Comparison of ENCODE assay signal across 23 cellular contexts in genomic region chr9:5113994-5114748, GRCh38.
DNase-seq lines count a peak whose midpoint lies in the region; ATAC-seq, FAIRE-seq and TF ChIP-seq lines count a peak whose summit lies in the region.
"Had no signal": no experiment of that assay in that cellular context is flagged by ENCODE, and none has a peak within 500 bp of the region (broad histone marks: within the 10 kb centered on the region; RNA-seq: fewer than 3 reads in every experiment).

No MANE protein-coding gene starts in this region.

- no peak overlapping the region for H3K4me2 ChIP-seq in GM12878 (ENCODE audit: control insufficient read depth, insufficient read depth)
- H3K4me2 ChIP-seq: A549 had no signal

- TF ChIP-seq EP300 in GM12878 (IDR thresholded peaks at IDR 0.05; ENCODE audit: borderline replicate concordance in 1 of 2, control insufficient read depth in 1 of 2, low read depth in 2 of 2, low read length in 2 of 2) (no peak), upper lobe of left lung (IDR thresholded peaks at IDR 0.05) (no peak)

- POLR2A ChIA-PET in GM12878 (lab: Charles Lee), result no interaction called here

- H3K4me1 ChIP-seq in GM12878 (ENCODE audit: control insufficient read depth, insufficient read depth, low read length) (no peaks in the 10 kb centered on the region), kidney (ENCODE audit: control insufficient read depth in 1 of 2, insufficient read depth in 1 of 2, low read depth in 1 of 2, low read length in 2 of 2) (no peaks in the 10 kb centered on the region), upper lobe of left lung (no peaks in the 10 kb centered on the region)
- H3K4me1 ChIP-seq: A549 had no signal

- intact Hi-C loops in Right ventricle myocardium superior (cut with DNase I), result no loop called here
- intact Hi-C loops in left ventricle myocardium superior (cut with micrococcal nuclease), result no loop called here
- intact Hi-C loops in GM12878 (cut with micrococcal nuclease; ENCODE audit: unreplicated experiment), result no loop called here
- intact Hi-C loops in kidney (cut with DNase I), result no loop called here

- no TSS peak for BruUV-seq in GM12878 (replicated peaks; lab: Mats Ljungman, UMichigan)

- no peak overlapping the region for H3K27ac ChIP-seq in GM12878 (ENCODE audit: control insufficient read depth, insufficient read depth)
- no peak overlapping the region for H3K27ac ChIP-seq in kidney (ENCODE audit: low read depth in 2 of 2, low read length in 2 of 2)
- H3K27ac ChIP-seq in upper lobe of left lung, result no peak overlapping the region
- H3K27ac ChIP-seq: A549 had no signal

- SMC1A ChIA-PET in GM12878 (lab: Charles Lee; ENCODE audit: uncharacterized antibody, unreplicated experiment), result no interaction called here

- no peaks in the 10 kb centered on the region for H3K27me3 ChIP-seq in GM12878 (replicated peaks in 1 of 2; ENCODE audit: control insufficient read depth in 2 of 2, insufficient read depth in 2 of 2, low read length in 1 of 2)
- no peaks in the 10 kb centered on the region for H3K27me3 ChIP-seq in upper lobe of left lung

- TF ChIP-seq CTCF in GM12878 (IDR thresholded peaks at IDR 0.05 in 2 of 3, conservative IDR thresholded peaks at IDR 0.05 in 1 of 3; ENCODE audit: control insufficient read depth in 2 of 3, extremely low read depth in 1 of 3, insufficient read depth in 1 of 3, low read depth in 3 of 3, low read length in 3 of 3), result no peak
- no peak for TF ChIP-seq CTCF in kidney (IDR thresholded peaks at IDR 0.05; ENCODE audit: borderline replicate concordance, extremely low read depth, insufficient read depth)
- no peak for TF ChIP-seq CTCF in upper lobe of left lung (IDR thresholded peaks at IDR 0.05)

- WGBS in GM12878 (ENCODE audit: insufficient coverage, insufficient replicate concordance, low lambda C conversion rate, missing lambda C conversion rate), result 97% methylated on average over 22 of the region's 22 CpGs
- WGBS in upper lobe of left lung, 2 donors, result 97 to 100% methylated on average over 9 to 22 of the region's 22 CpGs

- no peak for FAIRE-seq in GM12878 (lab: Jason Lieb, UNC)
- no peak for FAIRE-seq in kidney (lab: Jason Lieb, UNC)
- FAIRE-seq: A549, D721Med, H54 had no signal

- H3K4me3 ChIP-seq in GM12878 (no peak overlapping the region), kidney (ENCODE audit: low read length in 2 of 2) (no peak overlapping the region), upper lobe of left lung (no peak overlapping the region)
- H3K4me3 ChIP-seq: A549 had no signal

- no peaks in the 10 kb centered on the region for H4K20me1 ChIP-seq in GM12878 (ENCODE audit: control insufficient read depth, insufficient read depth)

- RAD21 ChIA-PET in GM12878 (lab: Charles Lee; ENCODE audit: unreplicated experiment), result no interaction called here

- ATAC-seq in Right ventricle myocardium superior (ENCODE audit: poor library complexity), result no peak
- ATAC-seq in left ventricle myocardium superior, result no peak
- no peak for ATAC-seq in GM12878
- ATAC-seq in upper lobe of left lung (ENCODE audit: low FRiP score in 2 of 2), result peak; percentile 17 to 23
- no peak for ATAC-seq in T-helper 17 cell
- ATAC-seq in HG02970 (IDR thresholded peaks at IDR 0.05; ENCODE audit: low FRiP score, unreplicated experiment), result no peak
- ATAC-seq: A549, Panc1 had no signal

- no peak overlapping the region for H3K4me3 Mint-ChIP-seq in T-helper 17 cell
- H3K4me3 Mint-ChIP-seq: B cell, CD14-positive monocyte had no signal

- no peak overlapping the region for H3K27ac Mint-ChIP-seq in T-helper 17 cell
- H3K27ac Mint-ChIP-seq: B cell, IgD-negative memory B cell had no signal

- H3K4me1 Mint-ChIP-seq in T-helper 17 cell, result peaks cover 2% of the 10 kb centered on the region
- H3K4me1 Mint-ChIP-seq: B cell, CD14-positive monocyte, IgD-negative memory B cell had no signal

- peaks cover 4% of the 10 kb centered on the region; the same call in 2 of the 3 replicates for H3K9me3 ChIP-seq in GM12878 (replicated peaks; ENCODE audit: control insufficient read depth, insufficient read depth, low read length)
- no peaks in the 10 kb centered on the region for H3K9me3 ChIP-seq in kidney (ENCODE audit: control insufficient read depth in 1 of 2, low read length in 2 of 2)
- peaks cover 0 to 11% (median 0%) of the 10 kb centered on the region in 4 donors for H3K9me3 ChIP-seq in upper lobe of left lung
- no peaks in the 10 kb centered on the region for H3K9me3 ChIP-seq in T-helper 17 cell (ENCODE audit: control insufficient read depth, low read length, poor library complexity, severe bottlenecking)
- H3K9me3 ChIP-seq: A549 had no signal

- TF ChIP-seq POLR2A in GM12878 (IDR thresholded peaks at IDR 0.05; ENCODE audit: low read depth, low read length), result peak; percentile 14; the same call in 1 of the 2 replicates
- no peak for TF ChIP-seq POLR2A in upper lobe of left lung (IDR thresholded peaks at IDR 0.05)

- peaks cover 3% of the 10 kb centered on the region for H3K36me3 Mint-ChIP-seq in T-helper 17 cell (ENCODE audit: low read depth)

- in situ Hi-C loops in GM12878 (cut with MboI), result no loop called here

- CTCF ChIA-PET in GM12878 (lab: Yijun Ruan, JAX), result no interaction called here

- no peak overlapping the region for H3K9ac ChIP-seq in GM12878 (ENCODE audit: control insufficient read depth, insufficient read depth, low read length)
- no peak overlapping the region for H3K9ac ChIP-seq in kidney (ENCODE audit: low read length in 2 of 2)

- no peak for TF ChIP-seq RAD21 in GM12878 (IDR thresholded peaks at IDR 0.05; ENCODE audit: insufficient read depth, low read depth, low read length)

- H2AFZ ChIP-seq in GM12878 (ENCODE audit: control insufficient read depth, low read depth, low read length), result no peak overlapping the region

- no peaks in the 10 kb centered on the region for H3K79me2 ChIP-seq in GM12878 (ENCODE audit: control insufficient read depth, insufficient read depth, low read length)

- peak; percentile 9 for DNase-seq in Right ventricle myocardium superior
- no peak for DNase-seq in left ventricle myocardium superior
- DNase-seq in GM12878 (ENCODE audit: low read depth, low spot score), result no peak
- DNase-seq in kidney, result peak; percentile 41
- peak in 1 of 2 donors; percentile 14 for DNase-seq in upper lobe of left lung
- DNase-seq in T-helper 17 cell, result no peak
- no peak for DNase-seq in NCI-H524 treated with DMSO at 0.1 percent for 48 hours (lab: John Stamatoyannopoulos, UW)
- DNase-seq: DMS53, GDM1, NCI-H1105, NCI-H146, NCI-H2029, NCI-H2227 treated with DMSO at 0.1 percent for 48 hours, NCI-H510A, NCI-H748 treated with DMSO at 0.1 percent for 48 hours had no signal

- no peaks in the 10 kb centered on the region for H3K27me3 Mint-ChIP-seq in T-helper 17 cell
- H3K27me3 Mint-ChIP-seq: B cell, IgD-negative memory B cell had no signal

- H3K36me3 ChIP-seq in GM12878 (ENCODE audit: control insufficient read depth in 2 of 2, insufficient read depth in 2 of 2, low read length in 1 of 2), result peaks cover 10 to 21% of the 10 kb centered on the region in 2 experiments
- peaks cover 0 to 10% of the 10 kb centered on the region in 2 donors for H3K36me3 ChIP-seq in kidney (ENCODE audit: control insufficient read depth in 1 of 2, insufficient read depth in 2 of 2, low read length in 2 of 2)
- H3K36me3 ChIP-seq in upper lobe of left lung, result peaks cover 14 to 30% (median 16%) of the 10 kb centered on the region in 4 donors

TF ChIP-seq in GM12878, 131 proteins besides CTCF, POLR2A, EP300 and RAD21:
- TF ChIP-seq BCLAF1 (IDR thresholded peaks at IDR 0.05) (no peak), SREBF2 (IDR thresholded peaks at IDR 0.05; ENCODE audit: low read length) (no peak), MEF2B (IDR thresholded peaks at IDR 0.05; ENCODE audit: partially characterized antibody, poor library complexity, severe bottlenecking) (no peak), ZBTB33 (IDR thresholded peaks at IDR 0.05) (no peak), GABPA (IDR thresholded peaks at IDR 0.05; ENCODE audit: low read depth) (no peak), IKZF2 (IDR thresholded peaks at IDR 0.05) (no peak)

Comparison
In these comparisons a context has a peak if more than half of its experiments do, and no peak if none do; other contexts are left out.
1. DNase-seq: peak in Right ventricle myocardium superior (single experiment) and kidney (single experiment); none in left ventricle myocardium superior (single experiment), GM12878 (single experiment), T-helper 17 cell (0 of 3) and NCI-H524 treated with DMSO at 0.1 percent for 48 hours (single experiment).
2. ATAC-seq: peak in upper lobe of left lung (2 of 2); none in Right ventricle myocardium superior (single experiment), left ventricle myocardium superior (single experiment), GM12878 (single experiment), T-helper 17 cell (single experiment) and HG02970 (single experiment).